29 cellular contexts compared by ENCODE assay signal in the genomic region with DNA sequence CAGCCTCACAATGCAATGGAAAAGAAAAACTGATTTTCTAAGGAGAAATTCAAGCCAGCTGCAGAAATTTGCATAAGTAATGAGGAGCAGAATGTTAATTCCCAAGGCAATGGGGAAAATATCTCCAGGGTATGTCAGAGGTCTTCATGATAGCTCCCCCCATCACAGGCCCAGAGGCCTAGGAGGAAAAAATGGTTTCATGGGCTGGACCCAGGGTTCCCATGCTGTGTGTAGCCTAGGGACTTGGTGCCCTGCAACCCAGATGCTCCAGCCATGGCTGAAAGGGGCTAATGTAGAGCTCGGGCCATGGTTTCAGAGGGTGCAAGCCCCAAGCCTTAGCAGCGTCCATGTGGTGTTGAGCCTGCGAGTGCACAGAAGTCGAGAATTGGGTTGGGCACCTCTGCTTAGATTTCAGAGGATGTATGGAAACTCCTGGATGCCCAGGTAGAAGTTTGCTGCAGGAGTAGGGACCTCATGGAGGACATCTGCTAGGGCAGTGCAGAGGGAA. TPM values are rescaled to one million over a fixed set of nuclear protein-coding genes. Genes with fewer than 3 reads are reported as not detected.
DNase-seq lines count a peak whose midpoint lies in the region; ATAC-seq, FAIRE-seq and TF ChIP-seq lines count a peak whose summit lies in the region.
"Had no signal": no experiment of that assay in that cellular context is flagged by ENCODE, and none has a peak within 500 bp of the region (broad histone marks: within the 10 kb centered on the region; RNA-seq: fewer than 3 reads in every experiment).

No MANE protein-coding gene starts in this region.

- DNase-seq in A549 (ENCODE audit: low read depth in 1 of 2, low spot score in 1 of 2) (no peak), K562 (ENCODE audit: extremely low read depth in 1 of 4, low spot score in 3 of 4) (no peak), mesenteric fat pad (ENCODE audit: low spot score) (peak; percentile 16), body of pancreas (no peak), Kasumi-1 (lab: John Stamatoyannopoulos, UW) (no peak)
- DNase-seq in activated CD4-positive, alpha-beta T cell treated with anti-CD3 and anti-CD28 coated beads, Interleukin-2, amount 10 ng/mL, durations not matched to agents 7 days and 5 days = no peak
- DNase-seq: ACHN; BE2C; C1 segment of cervical spinal cord; CD4-positive, CD25-positive, alpha-beta regulatory T cell; CD8-positive, alpha-beta memory T cell; COR-L47; DMS 273 treated with DMSO at 0.1 percent for 48 hours; DMS153; DMS53; DMS79; DND-41; EL; GDM1 had no signal

- FAIRE-seq in A549 (lab: Jason Lieb, UNC) (no peak), K562 (lab: Jason Lieb, UNC) (no peak)
- FAIRE-seq: GM12878, GM12892, GM18507 had no signal

- no peak overlapping the region for H3K4me3 Mint-ChIP-seq in activated CD4-positive, alpha-beta T cell treated with anti-CD3 and anti-CD28 coated beads, Interleukin-2, amount 10 ng/mL, durations not matched to agents 7 days and 5 days
- H3K4me3 Mint-ChIP-seq: CD14-positive monocyte; CD4-positive, alpha-beta memory T cell; CD4-positive, CD25-positive, alpha-beta regulatory T cell; CD8-positive, alpha-beta memory T cell had no signal

- no peaks in the 10 kb centered on the region for H3K4me1 Mint-ChIP-seq in activated CD4-positive, alpha-beta T cell treated with anti-CD3 and anti-CD28 coated beads, Interleukin-2, amount 10 ng/mL, durations not matched to agents 7 days and 5 days
- H3K4me1 Mint-ChIP-seq: CD14-positive monocyte; CD4-positive, alpha-beta memory T cell; CD4-positive, CD25-positive, alpha-beta regulatory T cell; CD8-positive, alpha-beta memory T cell had no signal

- 52% methylated on average over 3 of the region's 4 CpGs for WGBS in A549 (ENCODE audit: missing lambda C conversion rate)
- WGBS in K562 (ENCODE audit: insufficient coverage, low coverage, missing lambda C conversion rate) = 56% methylated on average over 4 of the region's 4 CpGs
- WGBS in body of pancreas, 2 donors = 40 to 67% methylated on average over 1 of the region's 4 CpGs

- no peak for TF ChIP-seq EP300 in A549 (IDR thresholded peaks at IDR 0.05)
- TF ChIP-seq EP300 in K562 (IDR thresholded peaks at IDR 0.05; ENCODE audit: low read length) = no peak

- no peak overlapping the region for H2AFZ ChIP-seq in K562 (ENCODE audit: low read depth, low read length)

- no peak overlapping the region for H3K27ac ChIP-seq in A549
- no peak overlapping the region for H3K27ac ChIP-seq in HEK293 (ENCODE audit: extremely low read depth, low read depth, low read length)
- H3K27ac ChIP-seq in K562 (ENCODE audit: extremely low read depth, low read depth, low read length) = no peak overlapping the region
- no peak overlapping the region for H3K27ac ChIP-seq in body of pancreas
- H3K27ac ChIP-seq: 22Rv1, BLaER1 had no signal

- no peaks in the 10 kb centered on the region for H3K9me1 ChIP-seq in K562 (ENCODE audit: control insufficient read depth, insufficient read depth, low read length)

- no peak overlapping the region for H3K4me2 ChIP-seq in A549
- no peak overlapping the region for H3K4me2 ChIP-seq in K562 (ENCODE audit: insufficient read depth, low read length)
- H3K4me2 ChIP-seq: BLaER1 had no signal

- no peaks in the 10 kb centered on the region for H3K36me3 ChIP-seq in HEK293 (ENCODE audit: control insufficient read depth in 2 of 2, insufficient read depth in 1 of 2, low read length in 2 of 2)
- H3K36me3 ChIP-seq in K562 (ENCODE audit: control insufficient read depth, insufficient read depth, low read length) = no peaks in the 10 kb centered on the region
- no peaks in the 10 kb centered on the region for H3K36me3 ChIP-seq in body of pancreas (replicated peaks in 1 of 2; ENCODE audit: insufficient read depth in 1 of 2, low read depth in 2 of 2)
- H3K36me3 ChIP-seq: BE2C, BLaER1 had no signal

- CTCF ChIA-PET in A549 (lab: Yijun Ruan, JAX) (no interaction called here), HEK293 (lab: Yijun Ruan, JAX) (no interaction called here), K562 (lab: Yijun Ruan, JAX; ENCODE audit: low intra/inter-chr PET ratio) (no interaction called here)
- CTCF ChIA-PET in activated CD4-positive, alpha-beta T cell treated with anti-CD3 and anti-CD28 coated beads, Interleukin-2, amount 10 ng/mL, durations not matched to agents 7 days and 5 days (lab: Charles Lee) = no interaction called here

- BruUV-seq in K562 (replicated peaks; lab: Mats Ljungman, UMichigan) = no TSS peak

- H3K9me3 Mint-ChIP-seq in activated CD4-positive, alpha-beta T cell treated with anti-CD3 and anti-CD28 coated beads, Interleukin-2, amount 10 ng/mL, durations not matched to agents 7 days and 5 days = peaks cover 8% of the 10 kb centered on the region

- H3K27me3 Mint-ChIP-seq in activated CD4-positive, alpha-beta T cell treated with anti-CD3 and anti-CD28 coated beads, Interleukin-2, amount 10 ng/mL, durations not matched to agents 7 days and 5 days = no peaks in the 10 kb centered on the region
- H3K27me3 Mint-ChIP-seq: CD4-positive, alpha-beta memory T cell; CD4-positive, CD25-positive, alpha-beta regulatory T cell had no signal

- ATAC-seq in A549 (no peak), K562 (no peak), body of pancreas (no peak)
- ATAC-seq: GM12878 had no signal

- H3K9ac ChIP-seq in K562 (ENCODE audit: insufficient read depth in 1 of 2, low read depth in 2 of 2, low read length in 2 of 2) = no peak overlapping the region
- H3K9ac ChIP-seq: BLaER1 had no signal

- TF ChIP-seq RAD21 in A549 (conservative IDR thresholded peaks at IDR 0.05 in 1 of 2, IDR thresholded peaks at IDR 0.05 in 1 of 2) (no peak), K562 (CRISPR knock-in tag; conservative IDR thresholded peaks at IDR 0.05 in 1 of 2, IDR thresholded peaks at IDR 0.05 in 1 of 2) (no peak)

- no peaks in the 10 kb centered on the region for H3K9me3 ChIP-seq in A549
- no peaks in the 10 kb centered on the region; the same call in 1 of the 2 replicates for H3K9me3 ChIP-seq in HEK293 (ENCODE audit: control insufficient read depth, insufficient read depth, low read depth, low read length)
- peaks cover 5% of the 10 kb centered on the region; the same call in 1 of the 2 replicates for H3K9me3 ChIP-seq in K562 (replicated peaks; ENCODE audit: control insufficient read depth, insufficient read depth, low read depth, low read length)
- H3K9me3 ChIP-seq in body of pancreas = no peaks in the 10 kb centered on the region
- H3K9me3 ChIP-seq: BE2C had no signal

- in situ Hi-C loops in K562 (cut with MboI) = no loop called here

- H3K36me3 Mint-ChIP-seq in activated CD4-positive, alpha-beta T cell treated with anti-CD3 and anti-CD28 coated beads, Interleukin-2, amount 10 ng/mL, durations not matched to agents 7 days and 5 days (ENCODE audit: low read depth) = no peaks in the 10 kb centered on the region
- H3K36me3 Mint-ChIP-seq: CD14-positive monocyte; CD4-positive, CD25-positive, alpha-beta regulatory T cell had no signal

- H3K27ac Mint-ChIP-seq in activated CD4-positive, alpha-beta T cell treated with anti-CD3 and anti-CD28 coated beads, Interleukin-2, amount 10 ng/mL, durations not matched to agents 7 days and 5 days = no peak overlapping the region
- H3K27ac Mint-ChIP-seq: CD14-positive monocyte; CD4-positive, alpha-beta memory T cell; CD4-positive, CD25-positive, alpha-beta regulatory T cell; CD8-positive, alpha-beta memory T cell had no signal

- no peaks in the 10 kb centered on the region for H3K27me3 ChIP-seq in K562 (ENCODE audit: control insufficient read depth in 2 of 2, insufficient read depth in 2 of 2, low read length in 2 of 2)
- H3K27me3 ChIP-seq in body of pancreas = no peaks in the 10 kb centered on the region
- H3K27me3 ChIP-seq: BE2C had no signal

- H3K4me1 ChIP-seq in A549 (no peaks in the 10 kb centered on the region), HEK293 (ENCODE audit: control insufficient read depth, insufficient read depth, low read length) (no peaks in the 10 kb centered on the region), K562 (replicated peaks in 1 of 2; ENCODE audit: control insufficient read depth in 2 of 2, insufficient read depth in 2 of 2, low read length in 2 of 2) (no peaks in the 10 kb centered on the region), body of pancreas (no peaks in the 10 kb centered on the region)
- H3K4me1 ChIP-seq: BE2C, BLaER1 had no signal

- H3K4me3 ChIP-seq in A549 (no peak overlapping the region), HEK293 (ENCODE audit: low read depth, low read length) (no peak overlapping the region), K562 (no peak overlapping the region), body of pancreas (no peak overlapping the region)
- H3K4me3 ChIP-seq: BLaER1, GM12878 had no signal

- POLR2A ChIA-PET in A549 (lab: Yijun Ruan, JAX) = no interaction called here
- POLR2A ChIA-PET in HEK293 (lab: Yijun Ruan, JAX) = no interaction called here
- POLR2A ChIA-PET in K562 (lab: Yijun Ruan, JAX) = no interaction called here
- POLR2A ChIA-PET in activated CD4-positive, alpha-beta T cell treated with anti-CD3 and anti-CD28 coated beads, Interleukin-2, amount 10 ng/mL, durations not matched to agents 7 days and 5 days (lab: Charles Lee) = no interaction called here

- TF ChIP-seq POLR2A in A549 (IDR thresholded peaks at IDR 0.05; ENCODE audit: low read length) (no peak), K562 (conservative IDR thresholded peaks at IDR 0.05) (no peak), body of pancreas (IDR thresholded peaks at IDR 0.05) (no peak)

- no peaks in the 10 kb centered on the region for H4K20me1 ChIP-seq in K562 (replicated peaks; ENCODE audit: control insufficient read depth, insufficient read depth, low read length)
- H4K20me1 ChIP-seq: BLaER1 had no signal

- no peak for TF ChIP-seq CTCF in A549 (IDR thresholded peaks at IDR 0.05)
- TF ChIP-seq CTCF in HEK293 (tag by site-specific recombination; IDR thresholded peaks at IDR 0.05) = no peak
- no peak for TF ChIP-seq CTCF in K562 (IDR thresholded peaks at IDR 0.05 in 2 of 3, conservative IDR thresholded peaks at IDR 0.05 in 1 of 3; ENCODE audit: insufficient read depth in 2 of 3, low read depth in 1 of 3, low read length in 3 of 3)
- TF ChIP-seq CTCF in body of pancreas (IDR thresholded peaks at IDR 0.05) = no peak

- no peaks in the 10 kb centered on the region for H3K79me2 ChIP-seq in K562 (ENCODE audit: control insufficient read depth, insufficient read depth, low read length)

- intact Hi-C loops in K562 (cut with micrococcal nuclease) (no loop called here), body of pancreas (cut with DNase I) (no loop called here)

RNA-seq across cellular contexts. Expression of a gene that starts 53.5 kb away (rescaled TPM):
- polyA plus RNA-seq in A549 (2011; rRNA removed) (0.03 TPM in 1 of 2 replicates, not detected in the other), A549 (2017; fragmentation: RNase III; extraction: RNeasy Plus Mini Kit Qiagen cat#74134 plus additional on column Dnase treatment) (not detected in 3 replicates), K562 (2011; rRNA removed) (not detected in 2 replicates), K562 (2014; fragmentation: Illumina TruSeq; extraction: Trizol) (not detected in 2 replicates), K562 (2014; fragmentation: Nextera tagmentation; extraction: Ambion mirVana) (not detected), K562 (2014; rRNA removed) (not detected in 2 replicates)
- 0.01 and 0.03 TPM in 2 replicates for polyA plus RNA-seq in A549 (2012; cell fraction: cytosol; rRNA removed)
- not detected in 2 replicates for polyA plus RNA-seq in A549 (2012; cell fraction: nucleus; rRNA removed)
- 0.04 TPM in 1 of 2 replicates, not detected in the other for polyA minus RNA-seq in A549 (2011; rRNA and poly(A)+ RNA removed)
- not detected in 2 replicates for total RNA-seq in K562 (2011; cell fraction: chromatin; rRNA removed; ENCODE audit: low replicate concordance)
- not detected in 2 replicates for total RNA-seq in K562 (2011; cell fraction: nucleolus; rRNA removed)
- total RNA-seq in K562 (2011; cell fraction: nucleoplasm; rRNA removed) = not detected in 2 replicates
- total RNA-seq in K562 (2014; rRNA removed) (not detected in 2 replicates), K562 (2014; rRNA removed; fragmentation: Illumina TruSeq; extraction: Trizol) (not detected in 2 replicates), K562 (2015; rRNA removed; fragmentation: Illumina TruSeq; extraction: Trizol) (not detected in 2 replicates), K562 (2021) (not detected in 2 replicates), mesenteric fat pad (not detected), body of pancreas (not detected)
- not detected in 2 replicates for polyA plus RNA-seq in K562 (2011; cell fraction: cytosol; rRNA removed)
- not detected in 2 replicates for polyA plus RNA-seq in K562 (2011; cell fraction: nucleus; rRNA removed)
- not detected in 2 replicates for polyA plus RNA-seq in K562 (2012)
- polyA minus RNA-seq in K562 (2011; rRNA and poly(A)+ RNA removed) = not detected in 2 replicates
- not detected in 2 replicates for polyA minus RNA-seq in K562 (2011; cell fraction: cytosol; rRNA and poly(A)+ RNA removed)
- polyA minus RNA-seq in K562 (2011; cell fraction: nucleus; rRNA and poly(A)+ RNA removed) = not detected in 2 replicates
- not detected for total RNA-seq in activated CD4-positive, alpha-beta T cell treated with anti-CD3 and anti-CD28 coated beads, Interleukin-2, amount 10 ng/mL, durations not matched to agents 7 days and 5 days
- total RNA-seq: A673; CD4-positive, alpha-beta memory T cell; CD4-positive, CD25-positive, alpha-beta regulatory T cell; CD8-positive, alpha-beta memory T cell; GM12878 had no signal
- polyA plus RNA-seq: AG04450; CD14-positive monocyte; CD4-positive, alpha-beta memory T cell; CD4-positive, CD25-positive, alpha-beta regulatory T cell; CD8-positive, alpha-beta memory T cell; GM12878 had no signal
